In the genomic region with DNA sequence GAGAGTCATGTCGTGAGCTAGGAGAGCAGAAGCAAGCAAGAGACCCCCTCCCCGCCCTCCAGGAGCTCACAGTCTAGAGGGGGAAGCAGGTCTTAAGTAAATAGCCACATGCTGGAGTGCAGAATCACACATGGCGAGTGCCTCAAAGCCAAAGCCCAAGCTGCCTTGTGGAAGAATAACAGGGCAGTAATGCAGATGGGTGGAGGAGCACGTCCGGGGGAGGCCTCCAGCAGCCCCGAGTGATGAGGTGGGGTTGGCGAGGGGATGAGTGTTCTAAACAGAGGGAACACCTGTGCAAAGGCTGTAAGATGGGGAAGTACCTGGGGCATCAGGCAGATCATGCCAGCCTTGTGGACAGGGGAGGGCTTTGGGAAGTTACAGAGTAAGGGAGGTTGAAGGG, we compare ENCODE assay signal across 22 cellular contexts. TPM values are rescaled to one million over a fixed set of nuclear protein-coding genes. Genes with fewer than 3 reads are reported as not detected.
"Had no signal": no experiment of that assay in that cellular context is flagged by ENCODE, and none has a peak within 500 bp of the region (broad histone marks: within the 10 kb centered on the region; RNA-seq: fewer than 3 reads in every experiment).

No MANE protein-coding gene starts in this region.

- H3K36me3 ChIP-seq: brain microvascular endothelial cell, cardiac muscle cell had no signal

- H3K4me3 Mint-ChIP-seq: activated CD4-positive, alpha-beta T cell treated with anti-CD3 and anti-CD28 coated beads for 36 hours; activated CD8-positive, alpha-beta T cell treated with anti-CD3 and anti-CD28 coated beads, Interleukin-2, amount 10 ng/mL, durations not matched to agents 7 days and 5 days; activated naive CD4-positive, alpha-beta T cell treated with anti-CD3 and anti-CD28 coated beads, Interleukin-2, amount 50 U/mL, for 24 hours; activated T-cell treated with anti-CD3 and anti-CD28 coated beads, Interleukin-2, amount 50 U/mL, for 24 hours; T-helper 17 cell; WTC11 had no signal

- DNase-seq: activated CD4-positive, alpha-beta T cell treated with anti-CD3 and anti-CD28 coated beads for 36 hours; activated CD8-positive, alpha-beta memory T cell treated with anti-CD3 and anti-CD28 coated beads, Interleukin-2, amount 50 U/mL, for 48 hours; activated CD8-positive, alpha-beta T cell treated with anti-CD3 and anti-CD28 coated beads, Interleukin-2, amount 10 ng/mL, durations not matched to agents 7 days and 5 days; activated gamma-delta T cell treated with Interleukin-2 at 50 U/mL for 16 hours; activated T-cell treated with anti-CD3 and anti-CD28 coated beads, Interleukin-2, amount 50 U/mL, for 24 hours; amygdala; brain microvascular endothelial cell; IMR-90; Kasumi-1; KBM-7; NCI-H1048; NCI-H146; NCI-H187 treated with DMSO at 0.1 percent for 48 hours; NCI-H2081 treated with DMSO at 0.1 percent for 48 hours; NCI-H524; PC-3; SIG-M5; T-helper 17 cell; T-helper 9 cell had no signal

- H3K27me3 Mint-ChIP-seq: activated CD4-positive, alpha-beta T cell treated with anti-CD3 and anti-CD28 coated beads for 36 hours; activated naive CD4-positive, alpha-beta T cell treated with anti-CD3 and anti-CD28 coated beads, Interleukin-2, amount 50 U/mL, for 24 hours had no signal

- H3K9me3 Mint-ChIP-seq: activated naive CD4-positive, alpha-beta T cell treated with anti-CD3 and anti-CD28 coated beads, Interleukin-2, amount 50 U/mL, for 24 hours; activated T-cell treated with anti-CD3 and anti-CD28 coated beads, Interleukin-2, amount 50 U/mL, for 24 hours; WTC11 had no signal

- H3K4me3 ChIP-seq: cardiac muscle cell had no signal

- H3K27me3 ChIP-seq: brain microvascular endothelial cell, cardiac muscle cell had no signal

- H3K36me3 Mint-ChIP-seq: activated naive CD4-positive, alpha-beta T cell treated with anti-CD3 and anti-CD28 coated beads, Interleukin-2, amount 50 U/mL, for 24 hours; WTC11 had no signal

- H3K27ac ChIP-seq: brain microvascular endothelial cell, cardiac muscle cell had no signal

- H3K4me1 Mint-ChIP-seq: activated CD4-positive, alpha-beta T cell treated with anti-CD3 and anti-CD28 coated beads for 36 hours; activated naive CD4-positive, alpha-beta T cell treated with anti-CD3 and anti-CD28 coated beads, Interleukin-2, amount 50 U/mL, for 24 hours had no signal

- H3K27ac Mint-ChIP-seq: activated CD4-positive, alpha-beta T cell treated with anti-CD3 and anti-CD28 coated beads for 36 hours; activated CD8-positive, alpha-beta T cell treated with anti-CD3 and anti-CD28 coated beads, Interleukin-2, amount 10 ng/mL, durations not matched to agents 7 days and 5 days; activated naive CD4-positive, alpha-beta T cell treated with anti-CD3 and anti-CD28 coated beads, Interleukin-2, amount 50 U/mL, for 24 hours; activated T-cell treated with anti-CD3 and anti-CD28 coated beads, Interleukin-2, amount 50 U/mL, for 24 hours; T-helper 17 cell; WTC11 had no signal

RNA-seq across cellular contexts. Expression of a gene that starts 37.7 kb away (rescaled TPM):
- total RNA-seq: activated CD4-positive, alpha-beta T cell treated with anti-CD3 and anti-CD28 coated beads for 36 hours; activated CD8-positive, alpha-beta T cell treated with anti-CD3 and anti-CD28 coated beads, Interleukin-2, amount 10 ng/mL, durations not matched to agents 7 days and 5 days; cardiac muscle cell; IMR-90; PC-3; T-helper 17 cell; WTC11 had no signal

RNA-seq across cellular contexts. Expression of a gene that starts 48.8 kb away (rescaled TPM):
- total RNA-seq: activated CD4-positive, alpha-beta T cell treated with anti-CD3 and anti-CD28 coated beads for 36 hours; activated CD8-positive, alpha-beta T cell treated with anti-CD3 and anti-CD28 coated beads, Interleukin-2, amount 10 ng/mL, durations not matched to agents 7 days and 5 days; IMR-90; PC-3; T-helper 17 cell had no signal

RNA-seq across cellular contexts. Expression of a gene that starts 59.9 kb away (rescaled TPM):
- total RNA-seq: activated CD4-positive, alpha-beta T cell treated with anti-CD3 and anti-CD28 coated beads for 36 hours; activated CD8-positive, alpha-beta T cell treated with anti-CD3 and anti-CD28 coated beads, Interleukin-2, amount 10 ng/mL, durations not matched to agents 7 days and 5 days; IMR-90; PC-3; T-helper 17 cell had no signal
